7 cellular contexts compared by ENCODE assay signal in the genomic region with DNA sequence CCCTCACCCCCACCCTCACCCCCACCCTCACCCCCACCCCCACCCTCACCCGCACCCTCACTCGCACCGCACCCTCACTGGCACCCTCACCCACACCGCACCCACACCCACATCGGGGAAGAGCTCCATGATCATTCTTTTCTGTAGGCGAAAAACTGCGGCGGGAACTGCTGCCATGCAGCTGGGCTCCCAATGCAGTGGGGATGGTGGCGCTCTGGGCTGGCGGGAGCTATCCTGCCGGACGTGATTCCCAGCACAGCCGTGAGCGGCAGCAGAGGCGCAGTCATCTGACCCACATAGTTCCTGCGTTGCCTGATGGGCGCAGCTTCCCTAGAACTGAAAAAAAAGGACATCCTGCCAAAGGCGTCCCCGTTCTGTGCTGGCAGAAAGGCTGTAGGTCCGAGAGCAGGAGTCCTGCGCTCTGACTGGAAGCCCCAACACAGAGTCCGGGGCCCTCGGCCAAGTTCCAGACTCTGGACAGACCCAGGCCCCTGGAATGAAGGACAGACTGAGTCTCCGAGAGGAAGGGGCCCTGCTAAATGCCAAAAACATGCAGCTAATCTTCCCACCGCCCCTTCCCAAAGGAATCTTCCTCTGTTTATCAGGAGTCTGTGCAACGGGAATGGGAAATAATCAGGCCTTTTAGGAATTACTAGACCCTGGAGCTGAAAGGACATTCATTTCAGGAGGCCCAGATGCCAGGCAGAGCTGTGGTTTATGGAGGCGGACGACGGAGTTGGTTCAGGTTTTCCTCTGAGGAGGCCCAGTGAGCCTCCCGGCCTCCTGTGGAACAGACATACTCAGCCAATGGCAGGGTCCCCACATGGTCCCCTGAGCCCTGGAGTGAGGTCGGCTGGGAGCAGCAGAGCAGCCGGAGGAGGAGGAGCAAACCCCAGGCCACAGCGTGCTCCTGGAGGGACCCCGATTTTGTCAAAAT. TPM values are rescaled to one million over a fixed set of nuclear protein-coding genes. Genes with fewer than 3 reads are reported as not detected.
DNase-seq lines count a peak whose midpoint lies in the region; ATAC-seq and TF ChIP-seq lines count a peak whose summit lies in the region.

No MANE protein-coding gene starts in this region.

- WGBS in heart right ventricle, 2 donors = 36 to 38% methylated on average over 34 of the region's 34 CpGs

- H3K4me2 ChIP-seq in GM23338 = no peak overlapping the region

- H3K9me3 ChIP-seq in adipocyte (ENCODE audit: control insufficient read depth, low read length) (no peaks in the 10 kb centered on the region), heart right ventricle (no peaks in the 10 kb centered on the region)

- peak; percentile 85 for DNase-seq in GM23338 (ENCODE audit: low spot score)
- DNase-seq in NCI-H2171 (lab: John Stamatoyannopoulos, UW) = peak; percentile 92
- peak; percentile 78 for DNase-seq in adipocyte (ENCODE audit: low read depth)
- peak; percentile 79 to 80 for DNase-seq in heart right ventricle
- DNase-seq in progenitor cell of endocrine pancreas (ENCODE audit: low spot score, unreplicated experiment) = peak; percentile 62

- TF ChIP-seq CTCF in GM23338 (conservative IDR thresholded peaks at IDR 0.05; ENCODE audit: low read depth in 2 of 2) (peak in 1 of 2 experiments; percentile 27; a peak in 2 of 4 replicates), heart right ventricle (IDR thresholded peaks at IDR 0.05) (peak in 7 of 9 donors; percentile 29 to 62 (median 41)), progenitor cell of endocrine pancreas (IDR thresholded peaks at IDR 0.05; ENCODE audit: unreplicated experiment) (peak; percentile 57)

- H3K9ac ChIP-seq in adipocyte (ENCODE audit: low read length) = peak overlapping the region; percentile 79

- H3K9me2 ChIP-seq in GM23338 (ENCODE audit: insufficient read depth) = no peaks in the 10 kb centered on the region

- H3K4me1 ChIP-seq in GM23338 (ENCODE audit: insufficient read depth) = peaks cover 21% of the 10 kb centered on the region; the same call in 1 of the 2 replicates
- H3K4me1 ChIP-seq in adipocyte (ENCODE audit: control insufficient read depth, insufficient read depth, low read length) = peaks cover 27% of the 10 kb centered on the region
- peaks cover 14 to 33% (median 24%) of the 10 kb centered on the region in 9 donors for H3K4me1 ChIP-seq in heart right ventricle

- H2AFZ ChIP-seq in GM23338 = 0 out of 2 replicates have a peak overlapping the region, but pooled peaks have one; percentile 76

- H3K4me3 ChIP-seq in GM23338 = no peak overlapping the region
- H3K4me3 ChIP-seq in adipocyte (ENCODE audit: low read length) = peak overlapping the region; percentile 26
- H3K4me3 ChIP-seq in heart right ventricle = peak overlapping the region in 5 of 10 donors; percentile 8 to 35 (median 21)

- ATAC-seq in GM23338 = peak; percentile 33
- ATAC-seq in heart right ventricle = peak; percentile 77 to 93 (median 85)
- no peak for ATAC-seq in HG02870 (IDR thresholded peaks at IDR 0.05; ENCODE audit: unreplicated experiment)
- ATAC-seq in HG03196 (IDR thresholded peaks at IDR 0.05; ENCODE audit: unreplicated experiment) = no peak

- H3K9me3 Mint-ChIP-seq in GM23338 = peaks cover 5% of the 10 kb centered on the region; the same call in 2 of the 3 replicates
- H3K9me3 Mint-ChIP-seq in progenitor cell of endocrine pancreas (ENCODE audit: low read depth) = no peaks in the 10 kb centered on the region

- H3K27ac ChIP-seq in GM23338 (ENCODE audit: low read depth) = no peak overlapping the region
- peak overlapping the region; percentile 7 to 90 (median 76) for H3K27ac ChIP-seq in heart right ventricle

- H3K79me2 ChIP-seq in GM23338 (replicated peaks; ENCODE audit: insufficient read depth) = no peaks in the 10 kb centered on the region

- H3K27ac Mint-ChIP-seq in GM23338 (peak overlapping the region; percentile 80; the same call in 1 of the 2 replicates), progenitor cell of endocrine pancreas (peak overlapping the region; percentile 91)

- H3K4me3 Mint-ChIP-seq in GM23338 = no peak overlapping the region
- H3K4me3 Mint-ChIP-seq in progenitor cell of endocrine pancreas (ENCODE audit: low read depth) = no peak overlapping the region

- H3K4me1 Mint-ChIP-seq in GM23338 (peaks cover 29% of the 10 kb centered on the region), progenitor cell of endocrine pancreas (ENCODE audit: low read depth) (peaks cover 3% of the 10 kb centered on the region)

- peaks cover 3% of the 10 kb centered on the region; the same call in 1 of the 3 replicates for H3K36me3 Mint-ChIP-seq in GM23338 (ENCODE audit: low read depth)
- peaks cover 1% of the 10 kb centered on the region for H3K36me3 Mint-ChIP-seq in progenitor cell of endocrine pancreas (ENCODE audit: insufficient read depth)

- H3F3A ChIP-seq in GM23338 (replicated peaks; ENCODE audit: low read depth) = peaks cover 31% of the 10 kb centered on the region

- no peaks in the 10 kb centered on the region for H3K27me3 ChIP-seq in GM23338 (ENCODE audit: insufficient read depth)
- H3K27me3 ChIP-seq in adipocyte (replicated peaks; ENCODE audit: control insufficient read depth, insufficient read depth, low read length) = no peaks in the 10 kb centered on the region
- peaks cover 0 to 6% (median 0%) of the 10 kb centered on the region in 7 donors for H3K27me3 ChIP-seq in heart right ventricle

- no peaks in the 10 kb centered on the region for H4K20me1 ChIP-seq in GM23338 (replicated peaks; ENCODE audit: insufficient read depth)

- H3K27me3 Mint-ChIP-seq in GM23338 (ENCODE audit: insufficient read depth, low read depth, poor library complexity) = peaks cover 35% of the 10 kb centered on the region
- H3K27me3 Mint-ChIP-seq in progenitor cell of endocrine pancreas = peaks cover 3% of the 10 kb centered on the region

- H3K36me3 ChIP-seq in GM23338 (ENCODE audit: insufficient read depth) (no peaks in the 10 kb centered on the region), adipocyte (ENCODE audit: control insufficient read depth, insufficient read depth, low read length, severe bottlenecking) (no peaks in the 10 kb centered on the region), heart right ventricle (peaks cover 0 to 17% (median 5%) of the 10 kb centered on the region in 9 donors)

- intact Hi-C loops in heart right ventricle (cut with DNase I) = loop anchor here in 4 of 10 donors (2.0 to 10.0 kb wide), 4 partner anchors 52 to 133 kb away; a partner anchor contains a TSS

TF ChIP-seq in GM23338, 12 proteins besides CTCF, POLR2A, EP300 and RAD21 (continues in another document):
- no peak for TF ChIP-seq POLR2AphosphoS5 (IDR thresholded peaks at IDR 0.05; ENCODE audit: low read depth)
- TF ChIP-seq STAT1 (IDR thresholded peaks at IDR 0.05; ENCODE audit: unreplicated experiment) = no peak
- TF ChIP-seq ZNF114 (CRISPR knock-in tag; IDR thresholded peaks at IDR 0.05) = no peak
- TF ChIP-seq, protein P1, sequence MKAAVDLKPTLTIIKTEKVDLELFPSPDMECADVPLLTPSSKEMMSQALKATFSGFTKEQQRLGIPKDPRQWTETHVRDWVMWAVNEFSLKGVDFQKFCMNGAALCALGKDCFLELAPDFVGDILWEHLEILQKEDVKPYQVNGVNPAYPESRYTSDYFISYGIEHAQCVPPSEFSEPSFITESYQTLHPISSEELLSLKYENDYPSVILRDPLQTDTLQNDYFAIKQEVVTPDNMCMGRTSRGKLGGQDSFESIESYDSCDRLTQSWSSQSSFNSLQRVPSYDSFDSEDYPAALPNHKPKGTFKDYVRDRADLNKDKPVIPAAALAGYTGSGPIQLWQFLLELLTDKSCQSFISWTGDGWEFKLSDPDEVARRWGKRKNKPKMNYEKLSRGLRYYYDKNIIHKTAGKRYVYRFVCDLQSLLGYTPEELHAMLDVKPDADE (IDR thresholded peaks at IDR 0.05) = no peak
- TF ChIP-seq, protein P2, sequence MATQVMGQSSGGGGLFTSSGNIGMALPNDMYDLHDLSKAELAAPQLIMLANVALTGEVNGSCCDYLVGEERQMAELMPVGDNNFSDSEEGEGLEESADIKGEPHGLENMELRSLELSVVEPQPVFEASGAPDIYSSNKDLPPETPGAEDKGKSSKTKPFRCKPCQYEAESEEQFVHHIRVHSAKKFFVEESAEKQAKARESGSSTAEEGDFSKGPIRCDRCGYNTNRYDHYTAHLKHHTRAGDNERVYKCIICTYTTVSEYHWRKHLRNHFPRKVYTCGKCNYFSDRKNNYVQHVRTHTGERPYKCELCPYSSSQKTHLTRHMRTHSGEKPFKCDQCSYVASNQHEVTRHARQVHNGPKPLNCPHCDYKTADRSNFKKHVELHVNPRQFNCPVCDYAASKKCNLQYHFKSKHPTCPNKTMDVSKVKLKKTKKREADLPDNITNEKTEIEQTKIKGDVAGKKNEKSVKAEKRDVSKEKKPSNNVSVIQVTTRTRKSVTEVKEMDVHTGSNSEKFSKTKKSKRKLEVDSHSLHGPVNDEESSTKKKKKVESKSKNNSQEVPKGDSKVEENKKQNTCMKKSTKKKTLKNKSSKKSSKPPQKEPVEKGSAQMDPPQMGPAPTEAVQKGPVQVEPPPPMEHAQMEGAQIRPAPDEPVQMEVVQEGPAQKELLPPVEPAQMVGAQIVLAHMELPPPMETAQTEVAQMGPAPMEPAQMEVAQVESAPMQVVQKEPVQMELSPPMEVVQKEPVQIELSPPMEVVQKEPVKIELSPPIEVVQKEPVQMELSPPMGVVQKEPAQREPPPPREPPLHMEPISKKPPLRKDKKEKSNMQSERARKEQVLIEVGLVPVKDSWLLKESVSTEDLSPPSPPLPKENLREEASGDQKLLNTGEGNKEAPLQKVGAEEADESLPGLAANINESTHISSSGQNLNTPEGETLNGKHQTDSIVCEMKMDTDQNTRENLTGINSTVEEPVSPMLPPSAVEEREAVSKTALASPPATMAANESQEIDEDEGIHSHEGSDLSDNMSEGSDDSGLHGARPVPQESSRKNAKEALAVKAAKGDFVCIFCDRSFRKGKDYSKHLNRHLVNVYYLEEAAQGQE (IDR thresholded peaks at IDR 0.05; ENCODE audit: unreplicated experiment) = no peak

RNA-seq across cellular contexts. Expression of a gene that starts 14.1 kb away (rescaled TPM):
- total RNA-seq in GM23338 (2014; rRNA removed; shearing (Covaris generic)) = 18.8 and 19.3 TPM in 2 replicates
- polyA plus RNA-seq in GM23338 (2016; fragmentation: Nextera tagmentation; extraction: Ambion mirVana) (5.4 and 5.8 TPM in 2 replicates), heart right ventricle (1 to 10 TPM; 2.5 to 3.4 TPM)
- total RNA-seq in heart right ventricle (1 to 10 TPM; 3.5 to 8.3 (median 6.5) TPM), progenitor cell of endocrine pancreas (7.7 and 7.9 TPM in 2 replicates)

RNA-seq across cellular contexts. Expression of a gene that starts 50.6 kb away (rescaled TPM):
- 147 and 162 TPM in 2 replicates for total RNA-seq in GM23338 (2014; rRNA removed; shearing (Covaris generic))
- 61.5 and 72.4 TPM in 2 replicates for polyA plus RNA-seq in GM23338 (2016; fragmentation: Nextera tagmentation; extraction: Ambion mirVana)
- 10 to 100 TPM; 31.4 to 44.6 (median 37.6) TPM for total RNA-seq in heart right ventricle
- 10 to 100 TPM; 16.0 to 21.9 TPM for polyA plus RNA-seq in heart right ventricle
- 68.2 and 71.2 TPM in 2 replicates for total RNA-seq in progenitor cell of endocrine pancreas

RNA-seq across cellular contexts. Expression of a gene that starts 58.8 kb away (rescaled TPM):
- 110 and 113 TPM in 2 replicates for total RNA-seq in GM23338 (2014; rRNA removed; shearing (Covaris generic))
- 74.9 and 79.4 TPM in 2 replicates for polyA plus RNA-seq in GM23338 (2016; fragmentation: Nextera tagmentation; extraction: Ambion mirVana)
- 1 to 10 TPM in 8 of 10 donors, under 1 TPM in 2; 0.45 to 3.6 (median 1.8) TPM for total RNA-seq in heart right ventricle
- 10 to 100 TPM in 1 of 2 donors, 1 to 10 TPM in 1; 4.5 to 15.2 TPM for polyA plus RNA-seq in heart right ventricle
- total RNA-seq in progenitor cell of endocrine pancreas = 81.5 and 84.3 TPM in 2 replicates

Comparison
In these comparisons a context has a peak if more than half of its experiments do, and no peak if none do; other contexts are left out.
1. ATAC-seq: peak in GM23338 (single experiment) and heart right ventricle (8 of 8); none in HG02870 (single experiment) and HG03196 (single experiment).
2. RNA of a gene that starts 58.8 kb away (total RNA-seq): 110 to 113 TPM in GM23338 and 81.5 to 84.3 TPM in progenitor cell of endocrine pancreas; 0.45 to 3.6 TPM in heart right ventricle; every median in the first group is over 10 times any median in the second.
3. Peak in every context shown above with its lines, with median percentiles within 50 percentile points of each other: DNase-seq.